Comparison of ENCODE assay signal across 28 cellular contexts in the genomic region with DNA sequence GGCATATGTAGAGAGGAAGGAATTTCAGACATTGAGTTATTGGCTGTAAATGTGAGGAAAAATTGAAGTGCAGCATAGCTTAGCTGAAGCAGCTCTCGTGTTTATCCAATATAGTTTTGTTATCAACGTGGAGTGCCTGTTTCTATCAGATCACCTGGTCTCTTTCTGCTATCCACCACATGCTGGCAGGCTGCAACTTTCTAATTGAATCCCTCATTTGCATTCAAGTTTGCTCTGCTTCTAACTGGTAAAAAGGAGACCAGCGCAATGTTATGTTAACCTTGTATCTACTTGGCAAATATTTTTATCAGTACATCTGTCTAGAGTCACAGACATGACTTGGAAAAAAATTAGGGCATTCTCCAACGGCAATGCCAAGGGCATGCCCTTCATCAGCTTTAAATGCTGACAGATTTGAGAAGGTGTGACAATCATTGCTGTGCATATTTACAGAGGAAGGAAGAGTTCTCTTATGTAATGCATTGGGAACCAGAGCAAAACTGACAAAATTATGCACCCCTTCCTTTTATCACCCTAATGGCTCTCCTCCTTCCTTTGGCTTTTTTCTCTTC.
DNase-seq lines count a peak whose midpoint lies in the region; ATAC-seq and TF ChIP-seq lines count a peak whose summit lies in the region.
"Had no signal": no experiment of that assay in that cellular context is flagged by ENCODE, and none has a peak within 500 bp of the region (broad histone marks: within the 10 kb centered on the region; RNA-seq: fewer than 3 reads in every experiment).

No MANE protein-coding gene starts in this region.

- H3K23ac ChIP-seq in mesendoderm (ENCODE audit: low read length), result no peak overlapping the region

- H3K79me1 ChIP-seq in mesendoderm (ENCODE audit: low read length), result no peaks in the 10 kb centered on the region

- DNase-seq in GM12865 (ENCODE audit: low read depth) (peak; percentile 40), LNCaP clone FGC (ENCODE audit: low read depth) (peak; percentile 43), mesendoderm (peak; percentile 38), T-helper 9 cell (no peak), GM13977 (ENCODE audit: low spot score) (no peak)
- DNase-seq: activated CD4-positive, alpha-beta memory T cell treated with anti-CD3 and anti-CD28 coated beads, Interleukin-2, amount 10 ng/mL, durations not matched to agents 7 days and 5 days; activated CD4-positive, alpha-beta T cell treated with anti-CD3 and anti-CD28 coated beads for 1 hour; activated CD8-positive, alpha-beta memory T cell treated with anti-CD3 and anti-CD28 coated beads, Interleukin-2, amount 50 U/mL, for 48 hours; activated naive CD4-positive, alpha-beta T cell treated with anti-CD3 and anti-CD28 coated beads, Interleukin-2, amount 10 ng/mL, durations not matched to agents 7 days and 5 days; adrenal gland; CD4-positive, alpha-beta memory T cell; EL; esophagus squamous epithelium; foreskin keratinocyte; heart right ventricle; kidney; naive B cell; NCI-H1048; NCI-H1694 treated with DMSO at 0.1 percent for 48 hours; NCI-H2171; NCI-H524; right cardiac atrium; stimulated activated CD4-positive, alpha-beta T cell treated with anti-CD3 and anti-CD28 coated beads, Interleukin-1b, Interleukin-23, amount 100 ng/mL, for 48 hours; T-helper 17 cell had no signal

- ATAC-seq in GM19351 (IDR thresholded peaks at IDR 0.05; ENCODE audit: unreplicated experiment) (peak; percentile 61), HG03095 (IDR thresholded peaks at IDR 0.05; ENCODE audit: unreplicated experiment) (no peak)
- ATAC-seq: foreskin keratinocyte, HCT116, heart right ventricle, T-helper 17 cell had no signal

- TF ChIP-seq CTCF in GM12865 (IDR thresholded peaks at IDR 0.05; ENCODE audit: insufficient read depth, low read depth, low read length, missing control alignments), result no peak
- TF ChIP-seq CTCF in LNCaP clone FGC (IDR thresholded peaks at IDR 0.05; ENCODE audit: control insufficient read depth, extremely low read depth, insufficient read depth), result no peak
- no peak for TF ChIP-seq CTCF in GM13977 (IDR thresholded peaks at IDR 0.05; ENCODE audit: extremely low read depth, insufficient read depth, missing control alignments)

- H3K27me3 ChIP-seq in mesendoderm (ENCODE audit: insufficient read depth, low read length, poor library complexity), result no peaks in the 10 kb centered on the region
- H3K27me3 ChIP-seq: adrenal gland, esophagus squamous epithelium, foreskin keratinocyte, heart right ventricle had no signal

- no peak overlapping the region for H2BK120ac ChIP-seq in mesendoderm (ENCODE audit: low read depth, low read length)

- H3K56ac ChIP-seq in mesendoderm (ENCODE audit: low read length), result no peak overlapping the region

- no peaks in the 10 kb centered on the region for H3K36me3 ChIP-seq in mesendoderm (ENCODE audit: control insufficient read depth, insufficient read depth, low read length)
- H3K36me3 ChIP-seq: adrenal gland, esophagus squamous epithelium, heart right ventricle, thoracic aorta had no signal

- no peak overlapping the region for H3K9ac ChIP-seq in mesendoderm (ENCODE audit: low read length)

- no peak overlapping the region for H2BK15ac ChIP-seq in mesendoderm (replicated peaks; ENCODE audit: low read depth)

- no peak overlapping the region for H4K8ac ChIP-seq in mesendoderm (ENCODE audit: low read depth, low read length)

- H3K27ac ChIP-seq in mesendoderm (ENCODE audit: low read depth, low read length), result no peak overlapping the region
- H3K27ac ChIP-seq: adrenal gland, esophagus squamous epithelium, foreskin keratinocyte, heart right ventricle, thoracic aorta had no signal

- H3K79me2 ChIP-seq in mesendoderm (ENCODE audit: control insufficient read depth, insufficient read depth, low read length), result no peaks in the 10 kb centered on the region

- in situ Hi-C loops in GM13977 (cut with MboI; ENCODE audit: low pct_unique_long_range_greater_than_20kb, low sequenced_read_pairs, unreplicated experiment), result no loop called here

- no peak overlapping the region for H2BK5ac ChIP-seq in mesendoderm (ENCODE audit: low read length)

- no peak overlapping the region for H3K4me3 ChIP-seq in GM12865 (ENCODE audit: low read depth, low read length)
- no peak overlapping the region for H3K4me3 ChIP-seq in LNCaP clone FGC (ENCODE audit: low read depth, low read length)
- no peak overlapping the region for H3K4me3 ChIP-seq in mesendoderm (ENCODE audit: low read length)
- H3K4me3 ChIP-seq: adrenal gland, esophagus squamous epithelium, heart right ventricle, thoracic aorta had no signal

- no CpG with 5 or more reads among the region's 4 CpGs for WGBS in mesendoderm (ENCODE audit: extremely low coverage, insufficient coverage, low lambda C conversion rate)

- H2AK5ac ChIP-seq in mesendoderm (ENCODE audit: low read length), result no peak overlapping the region

- H3K4ac ChIP-seq in mesendoderm (ENCODE audit: low read depth, low read length), result no peak overlapping the region

- peaks cover 12% of the 10 kb centered on the region for H3K4me1 ChIP-seq in mesendoderm (ENCODE audit: control insufficient read depth, low read depth, low read length)
- H3K4me1 ChIP-seq: esophagus squamous epithelium, foreskin keratinocyte had no signal

- H3K18ac ChIP-seq in mesendoderm (ENCODE audit: low read length), result no peak overlapping the region

- no peak overlapping the region for H3K4me2 ChIP-seq in mesendoderm (ENCODE audit: low read length)

- no peak overlapping the region for H4K5ac ChIP-seq in mesendoderm (ENCODE audit: low read length)

Comparison
In these comparisons a context has a peak if more than half of its experiments do, and no peak if none do; other contexts are left out.
1. DNase-seq: peak in GM12865 (single experiment), LNCaP clone FGC (single experiment) and mesendoderm (single experiment); none in T-helper 9 cell (single experiment) and GM13977 (single experiment).